In genomic region chrX:39011454-39012204, GRCh38 we compare ENCODE assay signal across 19 cellular contexts.
A peak's percentile ranks its signal among the peaks of the same experiment; 100 is the strongest.
DNase-seq lines count a peak whose midpoint lies in the region; ATAC-seq and TF ChIP-seq lines count a peak whose summit lies in the region.
"Had no signal": no experiment of that assay in that cellular context is flagged by ENCODE, and none has a peak within 500 bp of the region (broad histone marks: within the 10 kb centered on the region; RNA-seq: fewer than 3 reads in every experiment).

No MANE protein-coding gene starts in this region.

- H3K27me3 ChIP-seq in heart left ventricle, result peaks cover 0 to 10% (median 0%) of the 10 kb centered on the region in 9 donors
- peaks cover 4 to 11% of the 10 kb centered on the region in 2 experiments for H3K27me3 ChIP-seq in mesenchymal stem cell (ENCODE audit: control insufficient read depth in 1 of 2, insufficient read depth in 1 of 2, low read length in 2 of 2)
- no peaks in the 10 kb centered on the region for H3K27me3 ChIP-seq in upper lobe of left lung
- H3K27me3 ChIP-seq: BLaER1 treated with 17β-estradiol and CSF1 and Interleukin-3, amounts not matched to agents 10 nM and 100 nM; ovary; upper lobe of right lung had no signal

- no peak overlapping the region for H2BK5ac ChIP-seq in mesenchymal stem cell (ENCODE audit: low read depth, low read length, poor library complexity, severe bottlenecking)

- H3K9me3 Mint-ChIP-seq in activated CD4-positive, alpha-beta memory T cell treated with anti-CD3 and anti-CD28 coated beads for 36 hours, result no peaks in the 10 kb centered on the region
- H3K9me3 Mint-ChIP-seq: stimulated activated memory B cell treated with anti-CD40 and anti-IgM and Interleukin-4, amounts not matched to agents 10 μg/mL and 1 μg/mL and 100 μg/mL, for 72 hours had no signal

- H3K27ac Mint-ChIP-seq in activated CD4-positive, alpha-beta memory T cell treated with anti-CD3 and anti-CD28 coated beads for 36 hours, result no peak overlapping the region
- H3K27ac Mint-ChIP-seq: stimulated activated memory B cell treated with anti-CD40 and anti-IgM and Interleukin-4, amounts not matched to agents 10 μg/mL and 1 μg/mL and 100 μg/mL, for 72 hours had no signal

- ATAC-seq in heart left ventricle, result peak; percentile 37 to 78 (median 66)
- ATAC-seq in Right ventricle myocardium inferior, result no peak
- peak; percentile 34 to 50 for ATAC-seq in upper lobe of left lung (ENCODE audit: low FRiP score in 2 of 2)
- no peak for ATAC-seq in HG02970 (IDR thresholded peaks at IDR 0.05; ENCODE audit: low FRiP score, unreplicated experiment)
- ATAC-seq in GM18861 (IDR thresholded peaks at IDR 0.05; ENCODE audit: unreplicated experiment), result no peak
- ATAC-seq: Panc1; stimulated activated memory B cell treated with anti-CD40 and anti-IgM and Interleukin-4, amounts not matched to agents 10 μg/mL and 1 μg/mL and 100 μg/mL, for 72 hours; upper lobe of right lung had no signal

- intact Hi-C loops in heart left ventricle (cut with DNase I), result no loop called here
- intact Hi-C loops in Right ventricle myocardium inferior (cut with DNase I), result no loop called here
- intact Hi-C loops in activated CD4-positive, alpha-beta memory T cell treated with anti-CD3 and anti-CD28 coated beads for 36 hours (cut with micrococcal nuclease), result no loop called here

- no peak overlapping the region for H4K91ac ChIP-seq in mesenchymal stem cell (ENCODE audit: low read length)

- H3K4me1 ChIP-seq in heart left ventricle (peaks cover 0 to 18% (median 0%) of the 10 kb centered on the region in 12 donors), mesenchymal stem cell (ENCODE audit: control insufficient read depth, insufficient read depth, low read depth, low read length) (no peaks in the 10 kb centered on the region), upper lobe of left lung (no peaks in the 10 kb centered on the region)
- H3K4me1 ChIP-seq: upper lobe of right lung had no signal

- no peaks in the 10 kb centered on the region for H3K27me3 Mint-ChIP-seq in activated CD4-positive, alpha-beta memory T cell treated with anti-CD3 and anti-CD28 coated beads for 36 hours
- H3K27me3 Mint-ChIP-seq: stimulated activated memory B cell treated with anti-CD40 and anti-IgM and Interleukin-4, amounts not matched to agents 10 μg/mL and 1 μg/mL and 100 μg/mL, for 72 hours had no signal

- H3K4me2 ChIP-seq in mesenchymal stem cell (ENCODE audit: low read length, poor library complexity, severe bottlenecking), result no peak overlapping the region
- H3K4me2 ChIP-seq: BLaER1 treated with 17β-estradiol and CSF1 and Interleukin-3, amounts not matched to agents 10 nM and 100 nM; smooth muscle cell had no signal

- no peak overlapping the region for H3K23ac ChIP-seq in mesenchymal stem cell (ENCODE audit: low read length in 2 of 2)

- H3K79me1 ChIP-seq in mesenchymal stem cell (replicated peaks; ENCODE audit: low read length, poor library complexity, severe bottlenecking), result no peaks in the 10 kb centered on the region

- no peak overlapping the region for H2BK15ac ChIP-seq in mesenchymal stem cell (ENCODE audit: low read depth, poor library complexity, severe bottlenecking)

- no peak overlapping the region for H3K18ac ChIP-seq in mesenchymal stem cell (ENCODE audit: low read depth in 1 of 2, low read length in 2 of 2)

- no peaks in the 10 kb centered on the region for H3K36me3 ChIP-seq in heart left ventricle
- no peaks in the 10 kb centered on the region for H3K36me3 ChIP-seq in mesenchymal stem cell (ENCODE audit: control insufficient read depth in 1 of 2, insufficient read depth in 2 of 2, low read depth in 1 of 2, low read length in 2 of 2)
- no peaks in the 10 kb centered on the region for H3K36me3 ChIP-seq in upper lobe of left lung
- H3K36me3 ChIP-seq: BLaER1 treated with 17β-estradiol and CSF1 and Interleukin-3, amounts not matched to agents 10 nM and 100 nM; ovary; upper lobe of right lung had no signal

- no peak overlapping the region for H3K4me3 Mint-ChIP-seq in activated CD4-positive, alpha-beta memory T cell treated with anti-CD3 and anti-CD28 coated beads for 36 hours
- H3K4me3 Mint-ChIP-seq: stimulated activated memory B cell treated with anti-CD40 and anti-IgM and Interleukin-4, amounts not matched to agents 10 μg/mL and 1 μg/mL and 100 μg/mL, for 72 hours had no signal

- no peak overlapping the region for H3K9ac ChIP-seq in mesenchymal stem cell (ENCODE audit: low read length)
- H3K9ac ChIP-seq: BLaER1 treated with 17β-estradiol and CSF1 and Interleukin-3, amounts not matched to agents 10 nM and 100 nM had no signal

- H3K36me3 Mint-ChIP-seq in activated CD4-positive, alpha-beta memory T cell treated with anti-CD3 and anti-CD28 coated beads for 36 hours, result no peaks in the 10 kb centered on the region
- H3K36me3 Mint-ChIP-seq: stimulated activated memory B cell treated with anti-CD40 and anti-IgM and Interleukin-4, amounts not matched to agents 10 μg/mL and 1 μg/mL and 100 μg/mL, for 72 hours had no signal

- H3K9me3 ChIP-seq in heart left ventricle (no peaks in the 10 kb centered on the region), mesenchymal stem cell (ENCODE audit: control insufficient read depth, low read length) (no peaks in the 10 kb centered on the region), upper lobe of left lung (no peaks in the 10 kb centered on the region)
- H3K9me3 ChIP-seq: BLaER1 treated with 17β-estradiol and CSF1 and Interleukin-3, amounts not matched to agents 10 nM and 100 nM; ovary; upper lobe of right lung had no signal

- H3K4me3 ChIP-seq in heart left ventricle (no peak overlapping the region), mesenchymal stem cell (ENCODE audit: insufficient read depth in 1 of 2, low read depth in 1 of 2, low read length in 2 of 2) (no peak overlapping the region), upper lobe of left lung (no peak overlapping the region)
- H3K4me3 ChIP-seq: BLaER1 treated with 17β-estradiol and CSF1 and Interleukin-3, amounts not matched to agents 10 nM and 100 nM; ovary; smooth muscle cell; upper lobe of right lung had no signal

- peak overlapping the region; percentile 28 for H4K8ac ChIP-seq in mesenchymal stem cell (ENCODE audit: low read length)

- H2AFZ ChIP-seq in mesenchymal stem cell (ENCODE audit: low read depth, low read length), result no peak overlapping the region

- H3K4me1 Mint-ChIP-seq in activated CD4-positive, alpha-beta memory T cell treated with anti-CD3 and anti-CD28 coated beads for 36 hours (ENCODE audit: low read depth), result no peaks in the 10 kb centered on the region

- no peak for TF ChIP-seq POLR2A in heart left ventricle (IDR thresholded peaks at IDR 0.05)
- TF ChIP-seq POLR2A in upper lobe of left lung (IDR thresholded peaks at IDR 0.05), result no peak

- no peak overlapping the region for H2BK120ac ChIP-seq in mesenchymal stem cell (ENCODE audit: low read depth, low read length)

- DNase-seq in heart left ventricle (peak in 1 of 5 donors; percentile 27), Right ventricle myocardium inferior (ENCODE audit: missing footprints) (no peak), epithelial cell of prostate (ENCODE audit: low read depth, low spot score) (peak; percentile 22), mesenchymal stem cell (no peak), upper lobe of left lung (no peak)
- DNase-seq in activated CD4-positive, alpha-beta memory T cell treated with anti-CD3 and anti-CD28 coated beads for 36 hours, result no peak
- DNase-seq: activated CD4-positive, alpha-beta T cell treated with anti-CD3 and anti-CD28 coated beads, Interleukin-2, amount 50 U/mL, for 48 hours; DMS53; NCI-H1048; NCI-H774; ovary; SW 1271; upper lobe of right lung had no signal

- TF ChIP-seq EP300 in upper lobe of left lung (IDR thresholded peaks at IDR 0.05), result no peak

- H2BK12ac ChIP-seq in mesenchymal stem cell (ENCODE audit: low read length in 2 of 2), result no peak overlapping the region

- H3K4ac ChIP-seq in mesenchymal stem cell (ENCODE audit: low read depth in 1 of 2, low read length in 2 of 2), result no peak overlapping the region

- POLR2A ChIA-PET in activated CD4-positive, alpha-beta memory T cell treated with anti-CD3 and anti-CD28 coated beads for 36 hours (lab: Charles Lee), result no interaction called here

- H3K27ac ChIP-seq in heart left ventricle (peak overlapping the region in 1 of 12 donors; percentile 24), epithelial cell of prostate (peak overlapping the region; percentile 47), mesenchymal stem cell (ENCODE audit: low read length, poor library complexity, severe bottlenecking) (no peak overlapping the region), upper lobe of left lung (no peak overlapping the region)
- H3K27ac ChIP-seq: BLaER1 treated with 17β-estradiol and CSF1 and Interleukin-3, amounts not matched to agents 10 nM and 100 nM; ovary; upper lobe of right lung had no signal

- no peak overlapping the region for H3K14ac ChIP-seq in mesenchymal stem cell (ENCODE audit: low read length in 2 of 2)

- WGBS in heart left ventricle, 4 donors, result 57 to 75% (median 67%) methylated on average over 8 of the region's 8 CpGs
- WGBS in mesenchymal stem cell, result 66% methylated on average over 8 of the region's 8 CpGs
- 75 to 76% methylated on average over 5 to 8 of the region's 8 CpGs for WGBS in upper lobe of left lung, 2 donors

- no peak for TF ChIP-seq CTCF in heart left ventricle (IDR thresholded peaks at IDR 0.05)
- TF ChIP-seq CTCF in upper lobe of left lung (IDR thresholded peaks at IDR 0.05), result no peak

- H2AK5ac ChIP-seq in mesenchymal stem cell (ENCODE audit: low read length, severe bottlenecking), result no peak overlapping the region

- CTCF ChIA-PET in activated CD4-positive, alpha-beta memory T cell treated with anti-CD3 and anti-CD28 coated beads for 36 hours (lab: Charles Lee), result no interaction called here

Comparison
In these comparisons a context has a peak if more than half of its experiments do, and no peak if none do; other contexts are left out.
1. ATAC-seq: peak in heart left ventricle (4 of 4) and upper lobe of left lung (2 of 2); none in Right ventricle myocardium inferior (single experiment), HG02970 (single experiment) and GM18861 (single experiment).